8 cellular contexts compared by ENCODE assay signal in genomic region chr14:35533357-35534129, GRCh38. TPM values are rescaled to one million over a fixed set of nuclear protein-coding genes. Genes with fewer than 3 reads are reported as not detected.
A peak's percentile ranks its signal among the peaks of the same experiment; 100 is the strongest.
DNase-seq lines count a peak whose midpoint lies in the region; ATAC-seq, FAIRE-seq and TF ChIP-seq lines count a peak whose summit lies in the region.

No MANE protein-coding gene starts in this region.

- H3K4me3 ChIP-seq in A549 (peak overlapping the region; percentile 61), ectodermal cell (ENCODE audit: insufficient read depth, low read depth, low read length) (peak overlapping the region; percentile 40), mesenchymal stem cell (ENCODE audit: insufficient read depth in 1 of 2, low read depth in 1 of 2, low read length in 2 of 2) (peak overlapping the region; percentile 51 to 77)

- no peak overlapping the region for H2AK5ac ChIP-seq in mesenchymal stem cell (ENCODE audit: low read length, severe bottlenecking)

- no peaks in the 10 kb centered on the region for H3K36me3 ChIP-seq in ectodermal cell (ENCODE audit: control insufficient read depth, insufficient read depth, low read length)
- H3K36me3 ChIP-seq in mesenchymal stem cell (ENCODE audit: control insufficient read depth in 1 of 2, insufficient read depth in 2 of 2, low read depth in 1 of 2, low read length in 2 of 2): no peaks in the 10 kb centered on the region

- peak overlapping the region; percentile 96 for H3K4me2 ChIP-seq in A549
- peak overlapping the region; percentile 100 for H3K4me2 ChIP-seq in mesenchymal stem cell (ENCODE audit: low read length, poor library complexity, severe bottlenecking)

- no peak for TF ChIP-seq RAD21 in A549 (conservative IDR thresholded peaks at IDR 0.05 in 1 of 2, IDR thresholded peaks at IDR 0.05 in 1 of 2)

- TF ChIP-seq POLR2A in A549 (IDR thresholded peaks at IDR 0.05; ENCODE audit: low read length): no peak

- peak overlapping the region; percentile 66 for H2AFZ ChIP-seq in mesenchymal stem cell (ENCODE audit: low read depth, low read length)

- POLR2A ChIA-PET in A549 (lab: Yijun Ruan, JAX): interaction anchor here (0.6 kb wide), 1 partner anchor 800 kb away, joined by 3 read pairs; no protein-coding TSS in a partner anchor

- CTCF ChIA-PET in A549 (lab: Yijun Ruan, JAX): interaction anchor here (1.1 to 1.2 kb wide), 2 partner anchors 94 to 111 kb away, joined by 3 read pairs; no protein-coding TSS in a partner anchor

- no peak for TF ChIP-seq EP300 in A549 (IDR thresholded peaks at IDR 0.05)

- no peak overlapping the region for H4K91ac ChIP-seq in mesenchymal stem cell (ENCODE audit: low read length)

- H2BK5ac ChIP-seq in mesenchymal stem cell (ENCODE audit: low read depth, low read length, poor library complexity, severe bottlenecking): no peak overlapping the region

- H3K23ac ChIP-seq in mesenchymal stem cell (ENCODE audit: low read length in 2 of 2): peak overlapping the region in 1 of 2 experiments; percentile 59

- ATAC-seq in A549: peak; percentile 87 to 95
- peak; percentile 57 for ATAC-seq in GM18861 (IDR thresholded peaks at IDR 0.05; ENCODE audit: unreplicated experiment)
- ATAC-seq in HG03066 (IDR thresholded peaks at IDR 0.05; ENCODE audit: low read depth, unreplicated experiment): peak; percentile 63

- H2BK12ac ChIP-seq in mesenchymal stem cell (ENCODE audit: low read length in 2 of 2): no peak overlapping the region

- H3K4me1 ChIP-seq in A549 (peaks cover 6% of the 10 kb centered on the region; the same call in 2 of the 3 replicates), ectodermal cell (ENCODE audit: control insufficient read depth, insufficient read depth, low read length) (peaks cover 14% of the 10 kb centered on the region), mesenchymal stem cell (ENCODE audit: control insufficient read depth, insufficient read depth, low read depth, low read length) (peaks cover 24% of the 10 kb centered on the region)

- H3K14ac ChIP-seq in mesenchymal stem cell (ENCODE audit: low read length in 2 of 2): no peak overlapping the region

- H3K9me3 ChIP-seq in A549 (no peaks in the 10 kb centered on the region), ectodermal cell (ENCODE audit: control insufficient read depth, low read length) (no peaks in the 10 kb centered on the region), mesenchymal stem cell (ENCODE audit: control insufficient read depth, low read length) (no peaks in the 10 kb centered on the region)

- no peak overlapping the region for H3K9ac ChIP-seq in mesenchymal stem cell (ENCODE audit: low read length)

- no peak overlapping the region for H4K8ac ChIP-seq in mesenchymal stem cell (ENCODE audit: low read length)

- H3K79me1 ChIP-seq in mesenchymal stem cell (replicated peaks; ENCODE audit: low read length, poor library complexity, severe bottlenecking): no peaks in the 10 kb centered on the region

- WGBS in A549 (ENCODE audit: missing lambda C conversion rate): under 1% methylated on average over 23 of the region's 95 CpGs
- 0 to 1% methylated on average over 95 of the region's 95 CpGs for WGBS in ectodermal cell, 2 experiments
- 1% methylated on average over 85 of the region's 95 CpGs for WGBS in mesenchymal stem cell

- no peak overlapping the region for H3K18ac ChIP-seq in mesenchymal stem cell (ENCODE audit: low read depth in 1 of 2, low read length in 2 of 2)

- DNase-seq in A549 (ENCODE audit: low read depth in 1 of 2, low spot score in 1 of 2): peak; percentile 60 to 73
- DNase-seq in NCI-H2196 (lab: John Stamatoyannopoulos, UW; ENCODE audit: unreplicated experiment): peak; percentile 89
- peak; percentile 46 for DNase-seq in activated CD4-positive, alpha-beta T cell treated with anti-CD3 and anti-CD28 coated beads, Interleukin-2, amount 50 U/mL, for 1 hour
- peak; percentile 65 for DNase-seq in mesenchymal stem cell
- DNase-seq in stimulated activated CD8-positive, alpha-beta memory T cell treated with anti-CD3 and anti-CD28 coated beads, Interleukin-15, amount 100 ng/mL, for 24 hours (ENCODE audit: low read depth): peak; percentile 53

- peak overlapping the region in 1 of 2 experiments; percentile 9; a peak in 2 of 6 replicates for H3K27ac ChIP-seq in A549
- no peak overlapping the region for H3K27ac ChIP-seq in ectodermal cell (ENCODE audit: insufficient read depth, low read depth, low read length, poor library complexity, severe bottlenecking)
- no peak overlapping the region for H3K27ac ChIP-seq in mesenchymal stem cell (ENCODE audit: low read length, poor library complexity, severe bottlenecking)

- FAIRE-seq in A549 (lab: Jason Lieb, UNC): no peak

- H3K4ac ChIP-seq in mesenchymal stem cell (ENCODE audit: low read depth in 1 of 2, low read length in 2 of 2): no peak overlapping the region

- H3K27me3 ChIP-seq in ectodermal cell (ENCODE audit: control insufficient read depth, insufficient read depth, low read length, poor library complexity, severe bottlenecking) (peaks cover 90% of the 10 kb centered on the region), mesenchymal stem cell (ENCODE audit: control insufficient read depth in 1 of 2, insufficient read depth in 1 of 2, low read length in 2 of 2) (peaks cover 57 to 75% of the 10 kb centered on the region in 2 experiments)

- H2BK120ac ChIP-seq in mesenchymal stem cell (ENCODE audit: low read depth, low read length): no peak overlapping the region

- no peak overlapping the region for H2BK15ac ChIP-seq in mesenchymal stem cell (ENCODE audit: low read depth, poor library complexity, severe bottlenecking)

- TF ChIP-seq CTCF in A549 (IDR thresholded peaks at IDR 0.05): no peak; the same call in 2 of the 3 replicates

TF ChIP-seq in A549, 52 proteins besides CTCF, POLR2A, EP300 and RAD21:
- TF ChIP-seq ZSCAN20 (CRISPR knock-in tag; IDR thresholded peaks at IDR 0.05) (no peak), MAX (IDR thresholded peaks at IDR 0.05) (peak; percentile 63), MAFK (IDR thresholded peaks at IDR 0.05; ENCODE audit: partially characterized antibody) (no peak), NR3C1 (IDR thresholded peaks at IDR 0.05) (no peak)

RNA-seq across cellular contexts. Expression of gene INSM2, which starts 0.4 kb away (rescaled TPM):
- polyA plus RNA-seq in A549 (2011; rRNA removed): not detected in 2 replicates
- 0.01 TPM in 1 of 2 replicates, not detected in the other for polyA plus RNA-seq in A549 (2012; cell fraction: cytosol; rRNA removed)
- polyA plus RNA-seq in A549 (2012; cell fraction: nucleus; rRNA removed): 0.04 and 0.07 TPM in 2 replicates
- polyA plus RNA-seq in A549 (2017; fragmentation: RNase III; extraction: RNeasy Plus Mini Kit Qiagen cat#74134 plus additional on column Dnase treatment): not detected in 3 replicates
- not detected in 2 replicates for polyA minus RNA-seq in A549 (2011; rRNA and poly(A)+ RNA removed)
- polyA plus RNA-seq in ectodermal cell (2013, experiment 1 of 4): not detected
- not detected for polyA plus RNA-seq in ectodermal cell (2013, experiment 2 of 4)
- polyA plus RNA-seq in ectodermal cell (2013, experiment 3 of 4): 0.16 TPM
- not detected for polyA plus RNA-seq in ectodermal cell (2013, experiment 4 of 4)
- polyA plus RNA-seq in mesenchymal stem cell (2013, experiment 1 of 2): not detected
- polyA plus RNA-seq in mesenchymal stem cell (2013, experiment 2 of 2): not detected
